30 cellular contexts compared by ENCODE assay signal in the genomic region with DNA sequence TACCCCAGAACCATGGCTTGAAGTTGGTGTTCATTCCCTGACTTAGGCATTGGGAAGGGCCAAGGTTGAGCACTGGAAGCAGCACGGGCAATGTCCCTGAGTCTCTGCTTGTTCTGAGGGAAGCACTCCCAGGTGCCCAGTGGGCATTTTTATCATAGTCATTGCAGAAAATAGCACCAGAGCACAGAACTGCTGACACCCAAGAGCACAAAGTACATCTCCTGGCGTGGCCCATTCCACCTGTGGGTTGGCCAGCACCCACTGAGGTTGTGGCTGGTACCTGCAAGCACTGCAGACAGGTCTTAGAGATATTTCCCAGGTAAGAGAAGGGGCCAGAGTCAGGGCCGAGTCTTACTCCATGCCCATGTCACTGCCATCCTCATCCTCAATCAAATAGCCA. TPM values are rescaled to one million over a fixed set of nuclear protein-coding genes. Genes with fewer than 3 reads are reported as not detected.
DNase-seq lines count a peak whose midpoint lies in the region; ATAC-seq and FAIRE-seq lines count a peak whose summit lies in the region.
"Had no signal": no experiment of that assay in that cellular context is flagged by ENCODE, and none has a peak within 500 bp of the region (broad histone marks: within the 10 kb centered on the region; RNA-seq: fewer than 3 reads in every experiment).

No MANE protein-coding gene starts in this region.

- H3K36me3 ChIP-seq in small intestine (ENCODE audit: control insufficient read depth in 2 of 2, insufficient read depth in 2 of 2, low read length in 2 of 2) = no peaks in the 10 kb centered on the region
- H3K36me3 ChIP-seq: BE2C, BLaER1 had no signal

- H3K27me3 ChIP-seq in small intestine (ENCODE audit: control insufficient read depth in 2 of 2, insufficient read depth in 2 of 2, low read length in 2 of 2) = no peaks in the 10 kb centered on the region
- H3K27me3 ChIP-seq: BE2C, BLaER1 had no signal

- WGBS in small intestine, 3 donors = 49 to 73% (median 59%) methylated on average over 3 of the region's 3 CpGs

- peaks cover 0 to 5% of the 10 kb centered on the region in 2 donors for H3K4me1 ChIP-seq in small intestine (ENCODE audit: control insufficient read depth in 2 of 2, insufficient read depth in 1 of 2, low read depth in 1 of 2, low read length in 1 of 2)
- H3K4me1 ChIP-seq: BE2C, BLaER1 had no signal

- ATAC-seq in left colon (peak; percentile 62), HG03457 (IDR thresholded peaks at IDR 0.05; ENCODE audit: unreplicated experiment) (no peak), GM18517 (IDR thresholded peaks at IDR 0.05; ENCODE audit: unreplicated experiment) (no peak)
- ATAC-seq: GM12878 had no signal

- DNase-seq in left colon = no peak
- DNase-seq in small intestine = peak; percentile 79
- DNase-seq in NOMO-1 treated with dmso at 0.1 percent for 144 hours (lab: John Stamatoyannopoulos, UW; ENCODE audit: unreplicated experiment) = no peak
- DNase-seq: 8988T; ACHN; BE2C; C1 segment of cervical spinal cord; CD4-positive, alpha-beta memory T cell; CD4-positive, CD25-positive, alpha-beta regulatory T cell; CD8-positive, alpha-beta memory T cell; COR-L47; DMS 273 treated with DMSO at 0.1 percent for 48 hours; DMS153; DMS53; DMS79; DND-41; EL; GDM1 had no signal

- H3K4me3 ChIP-seq in small intestine (ENCODE audit: low read depth in 1 of 2, low read length in 2 of 2) = no peak overlapping the region
- H3K4me3 ChIP-seq: BLaER1, GM12878 had no signal

- H3K9me3 ChIP-seq in small intestine (ENCODE audit: control insufficient read depth, low read depth) = no peaks in the 10 kb centered on the region
- H3K9me3 ChIP-seq: BE2C, BLaER1 had no signal

- intact Hi-C loops in left colon (cut with DNase I, micrococcal nuclease) = no loop called here

- no peak for FAIRE-seq in small intestine (lab: Jason Lieb, UNC)
- FAIRE-seq: A204.1, GM12878, GM12892, GM18507, GM19239 had no signal

- peak overlapping the region in 1 of 2 donors; percentile 62 for H3K27ac ChIP-seq in small intestine (ENCODE audit: low read depth in 1 of 2, low read length in 1 of 2)
- H3K27ac ChIP-seq: BLaER1 had no signal

RNA-seq across cellular contexts. Expression of a gene that starts 28.5 kb away (rescaled TPM):
- 100 to 1,000 TPM; 472 to 526 TPM for total RNA-seq in left colon
- 10 to 100 TPM; 21.7 to 83.9 (median 42.4) TPM for polyA plus RNA-seq in small intestine
- total RNA-seq: A673; CD4-positive, alpha-beta memory T cell; CD4-positive, CD25-positive, alpha-beta regulatory T cell; CD8-positive, alpha-beta memory T cell; Daoy; G401 had no signal
- polyA plus RNA-seq: CD14-positive monocyte; CD4-positive, alpha-beta memory T cell; CD8-positive, alpha-beta memory T cell had no signal
